Comparison of ENCODE assay signal across 31 cellular contexts in genomic region chr4:176898791-176899190, GRCh38.
"Had no signal": no experiment of that assay in that cellular context is flagged by ENCODE, and none has a peak within 500 bp of the region (broad histone marks: within the 10 kb centered on the region; RNA-seq: fewer than 3 reads in every experiment).

No MANE protein-coding gene starts in this region.

- H3K27me3 Mint-ChIP-seq: stimulated activated naive B cell treated with anti-CD40 and anti-IgM and Interleukin-4, amounts not matched to agents 10 μg/mL and 1 μg/mL and 100 μg/mL, for 72 hours had no signal

- ATAC-seq: left colon; left lung; lower lobe of right lung; mucosa of descending colon; naive thymus-derived CD4-positive, alpha-beta T cell; pancreas; right cardiac atrium; sciatic nerve; stimulated activated naive B cell treated with anti-CD40 and anti-IgM and Interleukin-4, amounts not matched to agents 10 μg/mL and 1 μg/mL and 100 μg/mL, for 72 hours; stimulated activated naive CD8-positive, alpha-beta T cell treated with anti-CD3 and anti-CD28 coated beads, Interleukin-15, Interleukin-2, amounts not matched to agents 100 U/mL and 50 U/mL, for 24 hours had no signal

- H3K36me3 Mint-ChIP-seq: immature natural killer cell; naive thymus-derived CD4-positive, alpha-beta T cell; stimulated activated naive B cell treated with anti-CD40 and anti-IgM and Interleukin-4, amounts not matched to agents 10 μg/mL and 1 μg/mL and 100 μg/mL, for 72 hours had no signal

- H3K27ac Mint-ChIP-seq: immature natural killer cell; naive thymus-derived CD4-positive, alpha-beta T cell; nephron; stimulated activated naive B cell treated with anti-CD40 and anti-IgM and Interleukin-4, amounts not matched to agents 10 μg/mL and 1 μg/mL and 100 μg/mL, for 72 hours had no signal

- H3K36me3 ChIP-seq: left lung, lower lobe of right lung, pancreas, prostate gland, stomach, thyroid gland, transverse colon, upper lobe of left lung had no signal

- H3K27me3 ChIP-seq: left lung, pancreas, stomach, testis, thyroid gland, transverse colon, upper lobe of left lung had no signal

- DNase-seq: hypothalamus; immature natural killer cell; kidney; left colon; left lung; lower lobe of right lung; mesendoderm; midbrain; mucosa of descending colon; naive thymus-derived CD4-positive, alpha-beta T cell; nucleus accumbens; pancreas; posterior cingulate gyrus; retina; right cardiac atrium; stimulated activated CD4-positive, alpha-beta T cell treated with anti-CD3 and anti-CD28 coated beads, Interleukin-12 subunit alpha, Interleukin-12 subunit beta, amount 100 ng/mL, for 4 hours; stimulated activated CD4-positive, alpha-beta T cell treated with anti-CD3 and anti-CD28 coated beads, Interleukin-15, amount 100 ng/mL, for 24 hours; stimulated activated CD4-positive, alpha-beta T cell treated with anti-CD3 and anti-CD28 coated beads, Interleukin-2, amount 100 ng/mL, for 24 hours; stimulated activated CD4-positive, alpha-beta T cell treated with anti-CD3 and anti-CD28 coated beads, Interleukin-4, amount 100 ng/mL, for 1 hour; stimulated activated naive B cell treated with anti-CD40 and anti-IgM and Interleukin-4, amounts not matched to agents 10 μg/mL and 1 μg/mL and 100 μg/mL, for 72 hours; stimulated activated naive CD8-positive, alpha-beta T cell treated with anti-CD3 and anti-CD28 coated beads, Interleukin-15, Interleukin-2, amounts not matched to agents 100 U/mL and 50 U/mL, for 24 hours; stomach; testis; thyroid gland; transverse colon; upper lobe of left lung had no signal

- H3K9me3 Mint-ChIP-seq: nephron, neural crest cell had no signal

- H3K4me3 ChIP-seq: left lung, lower lobe of right lung, mucosa of descending colon, pancreas, prostate gland, skin epidermis, stomach, testis, thyroid gland, transverse colon, upper lobe of left lung had no signal

- H3K4me1 Mint-ChIP-seq: nephron had no signal

- H3K4me3 Mint-ChIP-seq: immature natural killer cell; naive thymus-derived CD4-positive, alpha-beta T cell; nephron; neural crest cell; stimulated activated naive B cell treated with anti-CD40 and anti-IgM and Interleukin-4, amounts not matched to agents 10 μg/mL and 1 μg/mL and 100 μg/mL, for 72 hours had no signal

- H3K4me1 ChIP-seq: left lung, lower lobe of right lung, pancreas, prostate gland, stomach, thyroid gland, transverse colon, upper lobe of left lung had no signal

- H3K9me3 ChIP-seq: left lung, lower lobe of right lung, mucosa of descending colon, pancreas, prostate gland, stomach, testis, thyroid gland, transverse colon, upper lobe of left lung had no signal

- H3K27ac ChIP-seq: left lung, lower lobe of right lung, pancreas, prostate gland, skin epidermis, stomach, testis, thyroid gland, transverse colon, upper lobe of left lung had no signal
